ENCODE assay signal across 1 cellular context in the genomic region with DNA sequence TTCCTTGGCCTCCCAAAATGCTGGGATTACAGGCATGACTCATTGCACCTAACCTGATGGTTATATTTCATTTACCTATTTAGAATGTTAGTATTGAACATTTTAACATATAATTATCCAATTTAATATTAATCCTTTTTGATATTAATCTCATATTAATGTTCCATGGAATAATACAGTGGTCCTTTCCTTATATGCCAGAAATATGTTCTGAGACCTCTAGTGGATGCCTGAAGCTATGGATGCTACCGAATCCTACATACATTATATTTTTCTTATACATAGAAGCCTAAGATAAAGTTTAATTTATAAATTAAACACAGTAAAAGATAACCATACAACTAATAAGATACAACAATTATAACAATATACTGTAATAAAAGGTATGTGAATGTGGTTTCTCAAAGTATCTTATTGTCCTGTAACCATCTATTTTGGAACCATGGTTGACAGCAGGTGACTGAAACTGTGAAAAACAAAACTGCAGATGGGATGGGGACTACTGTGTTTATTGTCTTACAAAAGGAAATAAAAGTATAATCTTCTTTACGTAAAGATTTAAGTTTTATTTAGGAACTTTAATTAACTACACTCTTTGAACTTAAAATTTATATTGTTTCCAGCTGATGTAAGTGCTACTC.
TF ChIP-seq lines count a peak whose summit lies in the region.

No MANE protein-coding gene starts in this region.

TF ChIP-seq in HCT116, 20 proteins besides CTCF, POLR2A, EP300 and RAD21 (continued from another document):
- TF ChIP-seq ZFX (IDR thresholded peaks at IDR 0.05) (no peak), SRF (IDR thresholded peaks at IDR 0.05; ENCODE audit: low read depth) (no peak), YY1 (IDR thresholded peaks at IDR 0.05; ENCODE audit: extremely low read depth, insufficient replicate concordance, low read depth, low read length) (no peak), JUND (IDR thresholded peaks at IDR 0.05) (no peak), FOSL1 (IDR thresholded peaks at IDR 0.05; ENCODE audit: low read depth) (no peak), EZH2 (IDR thresholded peaks at IDR 0.05) (no peak), EZH2phosphoT487 (IDR thresholded peaks at IDR 0.05; ENCODE audit: borderline replicate concordance) (no peak), MAX (IDR thresholded peaks at IDR 0.05) (no peak), ATF3 (IDR thresholded peaks at IDR 0.05) (no peak), SIN3A (IDR thresholded peaks at IDR 0.05; ENCODE audit: low read depth) (no peak), CBX3 (IDR thresholded peaks at IDR 0.05; ENCODE audit: low read depth) (no peak), ZNF274 (IDR thresholded peaks at IDR 0.05; ENCODE audit: low read depth, low read length) (no peak), CEBPB (IDR thresholded peaks at IDR 0.05; ENCODE audit: low read depth) (no peak), SP1 (IDR thresholded peaks at IDR 0.05; ENCODE audit: low read depth) (no peak)
- TF ChIP-seq, protein P1, sequence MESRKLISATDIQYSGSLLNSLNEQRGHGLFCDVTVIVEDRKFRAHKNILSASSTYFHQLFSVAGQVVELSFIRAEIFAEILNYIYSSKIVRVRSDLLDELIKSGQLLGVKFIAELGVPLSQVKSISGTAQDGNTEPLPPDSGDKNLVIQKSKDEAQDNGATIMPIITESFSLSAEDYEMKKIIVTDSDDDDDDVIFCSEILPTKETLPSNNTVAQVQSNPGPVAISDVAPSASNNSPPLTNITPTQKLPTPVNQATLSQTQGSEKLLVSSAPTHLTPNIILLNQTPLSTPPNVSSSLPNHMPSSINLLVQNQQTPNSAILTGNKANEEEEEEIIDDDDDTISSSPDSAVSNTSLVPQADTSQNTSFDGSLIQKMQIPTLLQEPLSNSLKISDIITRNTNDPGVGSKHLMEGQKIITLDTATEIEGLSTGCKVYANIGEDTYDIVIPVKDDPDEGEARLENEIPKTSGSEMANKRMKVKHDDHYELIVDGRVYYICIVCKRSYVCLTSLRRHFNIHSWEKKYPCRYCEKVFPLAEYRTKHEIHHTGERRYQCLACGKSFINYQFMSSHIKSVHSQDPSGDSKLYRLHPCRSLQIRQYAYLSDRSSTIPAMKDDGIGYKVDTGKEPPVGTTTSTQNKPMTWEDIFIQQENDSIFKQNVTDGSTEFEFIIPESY (IDR thresholded peaks at IDR 0.05; ENCODE audit: extremely low read depth, insufficient replicate concordance, low read length), result no peak
